Comparison of ENCODE assay signal across 1 cellular context in the genomic region with DNA sequence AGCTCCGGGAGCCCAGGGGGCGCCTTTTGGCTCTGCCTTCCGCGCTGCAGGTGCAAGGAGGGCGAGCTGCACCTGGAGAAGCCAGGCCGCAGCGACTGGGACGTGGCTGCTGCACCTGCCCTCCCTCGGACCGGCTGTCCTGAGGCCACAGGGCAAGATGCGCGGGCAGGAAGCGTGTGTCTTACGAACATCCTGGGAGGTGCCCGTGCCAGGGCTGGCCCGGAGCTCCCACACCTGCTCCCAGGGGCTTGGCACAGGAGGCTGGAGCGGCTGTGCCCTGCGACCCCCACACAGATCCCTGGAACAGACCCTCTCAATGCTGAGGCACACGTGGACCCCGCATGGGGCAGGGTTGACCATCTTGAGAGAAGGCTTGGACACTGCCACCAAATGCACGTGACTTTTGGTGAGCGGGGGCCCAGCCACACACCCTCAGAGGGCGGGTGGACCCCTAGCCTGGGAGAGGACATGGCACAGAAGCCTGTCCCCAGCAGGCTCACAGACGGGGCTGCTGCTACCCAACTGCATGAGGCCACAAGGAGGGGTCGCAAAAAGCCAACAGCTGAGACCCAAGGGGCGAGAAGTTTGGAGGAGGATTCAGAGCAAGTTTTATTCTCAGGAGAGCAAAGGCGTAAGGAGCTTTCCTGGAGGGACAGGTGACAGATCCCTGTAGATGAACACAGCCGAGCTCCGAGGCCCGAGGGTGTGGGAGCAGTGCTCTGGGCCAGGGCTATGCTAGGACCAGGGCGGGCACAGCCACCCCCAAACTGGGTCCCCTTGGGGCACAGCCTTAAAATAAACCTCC.
TF ChIP-seq lines count a peak whose summit lies in the region.

No MANE protein-coding gene starts in this region.

TF ChIP-seq in K562, 482 proteins besides CTCF, POLR2A, EP300 and RAD21:
- no peak for TF ChIP-seq MYBL2 (IDR thresholded peaks at IDR 0.05; ENCODE audit: low read depth)
- no peak for TF ChIP-seq MYBL2 (CRISPR knock-in tag; IDR thresholded peaks at IDR 0.05; ENCODE audit: borderline replicate concordance)
- no peak for TF ChIP-seq NFXL1 (CRISPR knock-in tag; IDR thresholded peaks at IDR 0.05)
- no peak for TF ChIP-seq ZNF274 (IDR thresholded peaks at IDR 0.05; ENCODE audit: borderline replicate concordance, low read depth, low read length)
- TF ChIP-seq ZFP36 (IDR thresholded peaks at IDR 0.05; ENCODE audit: low read depth, low read length, partially characterized antibody), result no peak
- TF ChIP-seq POLR2G (IDR thresholded peaks at IDR 0.05; ENCODE audit: low read depth, low read length), result peak; percentile 62
- no peak for TF ChIP-seq HNRNPLL (IDR thresholded peaks at IDR 0.05; ENCODE audit: low read depth, low read length, poor library complexity, severe bottlenecking)
- no peak for TF ChIP-seq ZNF780A (CRISPR knock-in tag; IDR thresholded peaks at IDR 0.05)
